21 cellular contexts compared by ENCODE assay signal in genomic region chr11:61092908-61093763, GRCh38. TPM values are rescaled to one million over a fixed set of nuclear protein-coding genes. Genes with fewer than 3 reads are reported as not detected.
A peak's percentile ranks its signal among the peaks of the same experiment; 100 is the strongest.
DNase-seq lines count a peak whose midpoint lies in the region; ATAC-seq and TF ChIP-seq lines count a peak whose summit lies in the region.
"Had no signal": no experiment of that assay in that cellular context is flagged by ENCODE, and none has a peak within 500 bp of the region (broad histone marks: within the 10 kb centered on the region; RNA-seq: fewer than 3 reads in every experiment).

No MANE protein-coding gene starts in this region.

- H3K4me3 ChIP-seq in GM12864 (ENCODE audit: low read depth, low read length) = peak overlapping the region; percentile 52
- H3K4me3 ChIP-seq in body of pancreas = no peak overlapping the region
- H3K4me3 ChIP-seq: A549, psoas muscle had no signal

- 78 to 86% methylated on average over 13 of the region's 13 CpGs for WGBS in body of pancreas, 2 donors

- H3K9me3 ChIP-seq in body of pancreas = no peaks in the 10 kb centered on the region
- H3K9me3 ChIP-seq: A549, psoas muscle had no signal

- H3K9me3 Mint-ChIP-seq in activated CD4-positive, alpha-beta T cell treated with anti-CD3 and anti-CD28 coated beads, Interleukin-2, amount 10 ng/mL, durations not matched to agents 24 days and 14 days = no peaks in the 10 kb centered on the region
- H3K9me3 Mint-ChIP-seq in activated T-helper 1 cell treated with anti-CD3 and anti-CD28 coated beads, Interleukin-12 subunit alpha, Interleukin-12 subunit beta, Interleukin-2, Interleukin-4 antibody, amounts not matched to agents 30 ng/mL and 10 ng/mL and 1 ng/mL, durations not matched to agents 14 hours and 24 hours and 36 hours = no peaks in the 10 kb centered on the region
- H3K9me3 Mint-ChIP-seq in memory B cell = no peaks in the 10 kb centered on the region
- H3K9me3 Mint-ChIP-seq: natural killer cell treated with Interleukin-12 subunit alpha and Interleukin-12 subunit beta and Interleukin-15 and Interleukin-18, amount 100 ng/mL, for 72 hours had no signal

- H3K4me1 ChIP-seq in body of pancreas = no peaks in the 10 kb centered on the region
- H3K4me1 ChIP-seq: psoas muscle had no signal

- TF ChIP-seq POLR2A in body of pancreas (IDR thresholded peaks at IDR 0.05) = no peak

- H3K4me3 Mint-ChIP-seq in activated CD4-positive, alpha-beta T cell treated with anti-CD3 and anti-CD28 coated beads, Interleukin-2, amount 10 ng/mL, durations not matched to agents 24 days and 14 days = peak overlapping the region; percentile 93
- peak overlapping the region; percentile 96 for H3K4me3 Mint-ChIP-seq in activated T-helper 1 cell treated with anti-CD3 and anti-CD28 coated beads, Interleukin-12 subunit alpha, Interleukin-12 subunit beta, Interleukin-2, Interleukin-4 antibody, amounts not matched to agents 30 ng/mL and 10 ng/mL and 1 ng/mL, durations not matched to agents 14 hours and 24 hours and 36 hours
- H3K4me3 Mint-ChIP-seq in memory B cell = no peak overlapping the region
- H3K4me3 Mint-ChIP-seq: brain; natural killer cell treated with Interleukin-12 subunit alpha and Interleukin-12 subunit beta and Interleukin-15 and Interleukin-18, amount 100 ng/mL, for 72 hours had no signal

- peaks cover 66% of the 10 kb centered on the region for H3K4me1 Mint-ChIP-seq in activated CD4-positive, alpha-beta T cell treated with anti-CD3 and anti-CD28 coated beads, Interleukin-2, amount 10 ng/mL, durations not matched to agents 24 days and 14 days
- H3K4me1 Mint-ChIP-seq in activated T-helper 1 cell treated with anti-CD3 and anti-CD28 coated beads, Interleukin-12 subunit alpha, Interleukin-12 subunit beta, Interleukin-2, Interleukin-4 antibody, amounts not matched to agents 30 ng/mL and 10 ng/mL and 1 ng/mL, durations not matched to agents 14 hours and 24 hours and 36 hours (ENCODE audit: low read depth) = peaks cover 68% of the 10 kb centered on the region
- H3K4me1 Mint-ChIP-seq in memory B cell = peaks cover 48% of the 10 kb centered on the region
- H3K4me1 Mint-ChIP-seq: brain had no signal

- TF ChIP-seq CTCF in GM12864 (IDR thresholded peaks at IDR 0.05; ENCODE audit: low read depth, low read length, missing control alignments) = no peak
- no peak for TF ChIP-seq CTCF in body of pancreas (IDR thresholded peaks at IDR 0.05)

- H3K27me3 ChIP-seq in body of pancreas = no peaks in the 10 kb centered on the region

- no peak overlapping the region for H3K27ac ChIP-seq in body of pancreas
- H3K27ac ChIP-seq: A549, psoas muscle had no signal

- ATAC-seq in memory B cell (ENCODE audit: low read depth) (no peak), HG02763 (IDR thresholded peaks at IDR 0.05; ENCODE audit: unreplicated experiment) (no peak), body of pancreas (no peak)
- ATAC-seq: A549, psoas muscle had no signal

- no peak for DNase-seq in activated CD4-positive, alpha-beta T cell treated with anti-CD3 and anti-CD28 coated beads, Interleukin-2, amount 10 ng/mL, durations not matched to agents 24 days and 14 days
- no peak for DNase-seq in activated CD4-positive, alpha-beta T cell treated with anti-CD3 and anti-CD28 coated beads, Interleukin-2, amount 50 U/mL, for 48 hours
- DNase-seq in GM12864 (ENCODE audit: low read depth) = no peak
- no peak for DNase-seq in activated T-helper 1 cell treated with anti-CD3 and anti-CD28 coated beads, Interleukin-12 subunit alpha, Interleukin-12 subunit beta, Interleukin-2, Interleukin-4 antibody, amounts not matched to agents 30 ng/mL and 10 ng/mL and 1 ng/mL, durations not matched to agents 14 hours and 24 hours and 36 hours (ENCODE audit: low spot score)
- DNase-seq in memory B cell (ENCODE audit: low spot score in 2 of 2) = no peak
- DNase-seq in AG20443 (ENCODE audit: low spot score) = no peak
- no peak for DNase-seq in body of pancreas
- DNase-seq: dermis blood vessel endothelial cell; erythroblast; HCEC 1CT; NCI-H1436 treated with DMSO at 0.1 percent for 48 hours; NK-92 treated with Interleukin-12 subunit alpha and Interleukin-12 subunit beta, amount 100 ng/mL, for 24 hours; psoas muscle; stimulated activated naive CD4-positive, alpha-beta T cell treated with Interleukin-2 at 50 U/mL for 16 hours had no signal

- H3K36me3 Mint-ChIP-seq in activated CD4-positive, alpha-beta T cell treated with anti-CD3 and anti-CD28 coated beads, Interleukin-2, amount 10 ng/mL, durations not matched to agents 24 days and 14 days (ENCODE audit: low read depth) = peaks cover 24% of the 10 kb centered on the region
- H3K36me3 Mint-ChIP-seq in activated T-helper 1 cell treated with anti-CD3 and anti-CD28 coated beads, Interleukin-12 subunit alpha, Interleukin-12 subunit beta, Interleukin-2, Interleukin-4 antibody, amounts not matched to agents 30 ng/mL and 10 ng/mL and 1 ng/mL, durations not matched to agents 14 hours and 24 hours and 36 hours (ENCODE audit: low read depth) = peaks cover 19% of the 10 kb centered on the region
- peaks cover 2% of the 10 kb centered on the region for H3K36me3 Mint-ChIP-seq in memory B cell
- H3K36me3 Mint-ChIP-seq: brain; natural killer cell treated with Interleukin-12 subunit alpha and Interleukin-12 subunit beta and Interleukin-15 and Interleukin-18, amount 100 ng/mL, for 72 hours had no signal

- no peaks in the 10 kb centered on the region for H3K27me3 Mint-ChIP-seq in activated CD4-positive, alpha-beta T cell treated with anti-CD3 and anti-CD28 coated beads, Interleukin-2, amount 10 ng/mL, durations not matched to agents 24 days and 14 days
- H3K27me3 Mint-ChIP-seq in activated T-helper 1 cell treated with anti-CD3 and anti-CD28 coated beads, Interleukin-12 subunit alpha, Interleukin-12 subunit beta, Interleukin-2, Interleukin-4 antibody, amounts not matched to agents 30 ng/mL and 10 ng/mL and 1 ng/mL, durations not matched to agents 14 hours and 24 hours and 36 hours (ENCODE audit: insufficient read depth) = no peaks in the 10 kb centered on the region
- no peaks in the 10 kb centered on the region for H3K27me3 Mint-ChIP-seq in memory B cell
- H3K27me3 Mint-ChIP-seq: brain had no signal

- H3K27ac Mint-ChIP-seq in activated CD4-positive, alpha-beta T cell treated with anti-CD3 and anti-CD28 coated beads, Interleukin-2, amount 10 ng/mL, durations not matched to agents 24 days and 14 days = peak overlapping the region; percentile 100
- peak overlapping the region; percentile 98 for H3K27ac Mint-ChIP-seq in activated T-helper 1 cell treated with anti-CD3 and anti-CD28 coated beads, Interleukin-12 subunit alpha, Interleukin-12 subunit beta, Interleukin-2, Interleukin-4 antibody, amounts not matched to agents 30 ng/mL and 10 ng/mL and 1 ng/mL, durations not matched to agents 14 hours and 24 hours and 36 hours
- peak overlapping the region; percentile 52 for H3K27ac Mint-ChIP-seq in memory B cell
- H3K27ac Mint-ChIP-seq: brain had no signal

- intact Hi-C loops in activated CD4-positive, alpha-beta T cell treated with anti-CD3 and anti-CD28 coated beads, Interleukin-2, amount 10 ng/mL, durations not matched to agents 24 days and 14 days (cut with micrococcal nuclease) = loop anchor here (1.0 to 2.0 kb wide), 4 partner anchors 19 to 70 kb away; no protein-coding TSS in a partner anchor
- intact Hi-C loops in activated T-helper 1 cell treated with anti-CD3 and anti-CD28 coated beads, Interleukin-12 subunit alpha, Interleukin-12 subunit beta, Interleukin-2, Interleukin-4 antibody, amounts not matched to agents 30 ng/mL and 10 ng/mL and 1 ng/mL, durations not matched to agents 14 hours and 24 hours and 36 hours (cut with micrococcal nuclease) = loop anchor here (1.0 kb wide), 2 partner anchors 9 to 27 kb away; partner anchors contain the start of gene CD5
- intact Hi-C loops in body of pancreas (cut with DNase I) = no loop called here

- no peaks in the 10 kb centered on the region for H3K36me3 ChIP-seq in body of pancreas (replicated peaks in 1 of 2; ENCODE audit: insufficient read depth in 1 of 2, low read depth in 2 of 2)

RNA-seq across cellular contexts. Expression of gene CD5, which starts 9.2 kb away (rescaled TPM):
- total RNA-seq in activated CD4-positive, alpha-beta T cell treated with anti-CD3 and anti-CD28 coated beads, Interleukin-2, amount 10 ng/mL, durations not matched to agents 24 days and 14 days = 368 and 385 TPM in 2 replicates
- total RNA-seq in activated T-helper 1 cell treated with anti-CD3 and anti-CD28 coated beads, Interleukin-12 subunit alpha, Interleukin-12 subunit beta, Interleukin-2, Interleukin-4 antibody, amounts not matched to agents 30 ng/mL and 10 ng/mL and 1 ng/mL, durations not matched to agents 14 hours and 24 hours and 36 hours = 336 and 339 TPM in 2 replicates
- under 1 TPM; 0.33 to 0.52 TPM for total RNA-seq in body of pancreas
- total RNA-seq: dermis blood vessel endothelial cell, G401, HT1080, lung microvascular endothelial cell had no signal

Comparison
In these comparisons a context has a peak if more than half of its experiments do, and no peak if none do; other contexts are left out.
1. RNA of gene CD5, which starts 9.2 kb away (total RNA-seq): 368 to 385 TPM in activated CD4-positive, alpha-beta T cell treated with anti-CD3 and anti-CD28 coated beads, Interleukin-2, amount 10 ng/mL, durations not matched to agents 24 days and 14 days and 336 to 339 TPM in activated T-helper 1 cell treated with anti-CD3 and anti-CD28 coated beads, Interleukin-12 subunit alpha, Interleukin-12 subunit beta, Interleukin-2, Interleukin-4 antibody, amounts not matched to agents 30 ng/mL and 10 ng/mL and 1 ng/mL, durations not matched to agents 14 hours and 24 hours and 36 hours; 0.33 to 0.52 TPM in body of pancreas; every median in the first group is over 100 times any median in the second.
2. Peak in every context shown above with its lines, with median percentiles within 50 percentile points of each other: H3K27ac Mint-ChIP-seq.